In genomic region chr2:70070557-70071268, GRCh38 we compare ENCODE assay signal across 1 cellular context.
A peak's percentile ranks its signal among the peaks of the same experiment; 100 is the strongest.
TF ChIP-seq lines count a peak whose summit lies in the region.

No MANE protein-coding gene starts in this region.

TF ChIP-seq in K562, 482 proteins besides CTCF, POLR2A, EP300 and RAD21 (continued from another document):
- no peak for TF ChIP-seq MBD1 (CRISPR knock-in tag; IDR thresholded peaks at IDR 0.05)
- TF ChIP-seq, protein P1, sequence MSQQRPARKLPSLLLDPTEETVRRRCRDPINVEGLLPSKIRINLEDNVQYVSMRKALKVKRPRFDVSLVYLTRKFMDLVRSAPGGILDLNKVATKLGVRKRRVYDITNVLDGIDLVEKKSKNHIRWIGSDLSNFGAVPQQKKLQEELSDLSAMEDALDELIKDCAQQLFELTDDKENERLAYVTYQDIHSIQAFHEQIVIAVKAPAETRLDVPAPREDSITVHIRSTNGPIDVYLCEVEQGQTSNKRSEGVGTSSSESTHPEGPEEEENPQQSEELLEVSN (IDR thresholded peaks at IDR 0.05; ENCODE audit: borderline replicate concordance in 1 of 2, extremely low read depth in 1 of 2, insufficient read depth in 1 of 2, insufficient read length in 1 of 2, low read depth in 1 of 2, low read length in 1 of 2, poor library complexity in 1 of 2, severe bottlenecking in 1 of 2), result peak; percentile 38 to 45
- peak; percentile 31; the same call in 1 of the 2 replicates for TF ChIP-seq BACH1 (tag; IDR thresholded peaks at IDR 0.05)
- TF ChIP-seq ZC3H11A (IDR thresholded peaks at IDR 0.05; ENCODE audit: low read depth, low read length), result peak; percentile 79; the same call in 1 of the 2 replicates
- 0 out of 2 replicates have a peak, but pooled peaks have one; percentile 34 for TF ChIP-seq HDAC2 (IDR thresholded peaks at IDR 0.05)
- TF ChIP-seq MYC (IDR thresholded peaks at IDR 0.05; ENCODE audit: low read depth, low read length), result no peak
- TF ChIP-seq MYC (CRISPR knock-in tag; IDR thresholded peaks at IDR 0.05; ENCODE audit: borderline replicate concordance, low read depth), result no peak
- TF ChIP-seq GTF2E2 (tag; IDR thresholded peaks at IDR 0.05), result 0 out of 2 replicates have a peak, but pooled peaks have one; percentile 53
- no peak for TF ChIP-seq ILK (tag; IDR thresholded peaks at IDR 0.05; ENCODE audit: borderline replicate concordance, low read depth)
- TF ChIP-seq PYGO2 (tag; IDR thresholded peaks at IDR 0.05), result peak; percentile 55; the same call in 1 of the 2 replicates
- TF ChIP-seq, protein P2, sequence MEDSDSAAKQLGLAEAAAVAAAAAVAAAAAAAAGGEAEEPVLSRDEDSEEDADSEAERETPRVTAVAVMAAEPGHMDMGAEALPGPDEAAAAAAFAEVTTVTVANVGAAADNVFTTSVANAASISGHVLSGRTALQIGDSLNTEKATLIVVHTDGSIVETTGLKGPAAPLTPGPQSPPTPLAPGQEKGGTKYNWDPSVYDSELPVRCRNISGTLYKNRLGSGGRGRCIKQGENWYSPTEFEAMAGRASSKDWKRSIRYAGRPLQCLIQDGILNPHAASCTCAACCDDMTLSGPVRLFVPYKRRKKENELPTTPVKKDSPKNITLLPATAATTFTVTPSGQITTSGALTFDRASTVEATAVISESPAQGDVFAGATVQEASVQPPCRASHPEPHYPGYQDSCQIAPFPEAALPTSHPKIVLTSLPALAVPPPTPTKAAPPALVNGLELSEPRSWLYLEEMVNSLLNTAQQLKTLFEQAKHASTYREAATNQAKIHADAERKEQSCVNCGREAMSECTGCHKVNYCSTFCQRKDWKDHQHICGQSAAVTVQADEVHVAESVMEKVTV (CRISPR knock-in tag; IDR thresholded peaks at IDR 0.05), result peak; percentile 81
- peak; percentile 19; the same call in 1 of the 2 replicates for TF ChIP-seq MTA3 (IDR thresholded peaks at IDR 0.05; ENCODE audit: borderline replicate concordance)
- peak; percentile 29; the same call in 1 of the 2 replicates for TF ChIP-seq CTBP1 (IDR thresholded peaks at IDR 0.05; ENCODE audit: borderline replicate concordance)
- TF ChIP-seq ZFP91 (CRISPR knock-in tag; IDR thresholded peaks at IDR 0.05), result no peak
- TF ChIP-seq MLLT1 (IDR thresholded peaks at IDR 0.05), result peak in 1 of 2 experiments; percentile 56; a peak in 1 of 4 replicates
- 0 out of 2 replicates have a peak, but pooled peaks have one; percentile 25 for TF ChIP-seq ZBTB17 (CRISPR knock-in tag; IDR thresholded peaks at IDR 0.05)
- TF ChIP-seq RCOR1 (IDR thresholded peaks at IDR 0.05; ENCODE audit: borderline replicate concordance in 1 of 2, low read depth in 2 of 2, low read length in 2 of 2), result peak in 1 of 2 experiments; percentile 51; a peak in 1 of 4 replicates
- TF ChIP-seq XRCC5 (IDR thresholded peaks at IDR 0.05; ENCODE audit: low read depth, low read length), result 0 out of 2 replicates have a peak, but pooled peaks have one; percentile 38
- TF ChIP-seq KLF1 (tag; IDR thresholded peaks at IDR 0.05), result no peak
- TF ChIP-seq, protein P3, sequence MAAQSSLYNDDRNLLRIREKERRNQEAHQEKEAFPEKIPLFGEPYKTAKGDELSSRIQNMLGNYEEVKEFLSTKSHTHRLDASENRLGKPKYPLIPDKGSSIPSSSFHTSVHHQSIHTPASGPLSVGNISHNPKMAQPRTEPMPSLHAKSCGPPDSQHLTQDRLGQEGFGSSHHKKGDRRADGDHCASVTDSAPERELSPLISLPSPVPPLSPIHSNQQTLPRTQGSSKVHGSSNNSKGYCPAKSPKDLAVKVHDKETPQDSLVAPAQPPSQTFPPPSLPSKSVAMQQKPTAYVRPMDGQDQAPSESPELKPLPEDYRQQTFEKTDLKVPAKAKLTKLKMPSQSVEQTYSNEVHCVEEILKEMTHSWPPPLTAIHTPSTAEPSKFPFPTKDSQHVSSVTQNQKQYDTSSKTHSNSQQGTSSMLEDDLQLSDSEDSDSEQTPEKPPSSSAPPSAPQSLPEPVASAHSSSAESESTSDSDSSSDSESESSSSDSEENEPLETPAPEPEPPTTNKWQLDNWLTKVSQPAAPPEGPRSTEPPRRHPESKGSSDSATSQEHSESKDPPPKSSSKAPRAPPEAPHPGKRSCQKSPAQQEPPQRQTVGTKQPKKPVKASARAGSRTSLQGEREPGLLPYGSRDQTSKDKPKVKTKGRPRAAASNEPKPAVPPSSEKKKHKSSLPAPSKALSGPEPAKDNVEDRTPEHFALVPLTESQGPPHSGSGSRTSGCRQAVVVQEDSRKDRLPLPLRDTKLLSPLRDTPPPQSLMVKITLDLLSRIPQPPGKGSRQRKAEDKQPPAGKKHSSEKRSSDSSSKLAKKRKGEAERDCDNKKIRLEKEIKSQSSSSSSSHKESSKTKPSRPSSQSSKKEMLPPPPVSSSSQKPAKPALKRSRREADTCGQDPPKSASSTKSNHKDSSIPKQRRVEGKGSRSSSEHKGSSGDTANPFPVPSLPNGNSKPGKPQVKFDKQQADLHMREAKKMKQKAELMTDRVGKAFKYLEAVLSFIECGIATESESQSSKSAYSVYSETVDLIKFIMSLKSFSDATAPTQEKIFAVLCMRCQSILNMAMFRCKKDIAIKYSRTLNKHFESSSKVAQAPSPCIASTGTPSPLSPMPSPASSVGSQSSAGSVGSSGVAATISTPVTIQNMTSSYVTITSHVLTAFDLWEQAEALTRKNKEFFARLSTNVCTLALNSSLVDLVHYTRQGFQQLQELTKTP (IDR thresholded peaks at IDR 0.05; ENCODE audit: low read depth in 1 of 2, partially characterized antibody in 2 of 2), result no peak
- TF ChIP-seq BHLHE40 (IDR thresholded peaks at IDR 0.05; ENCODE audit: low read length), result peak; percentile 48; the same call in 1 of the 2 replicates
- TF ChIP-seq ATF1 (CRISPR knock-in tag; IDR thresholded peaks at IDR 0.05), result no peak
- peak; percentile 44; the same call in 1 of the 2 replicates for TF ChIP-seq ATF1 (tag; IDR thresholded peaks at IDR 0.05)
- TF ChIP-seq, protein P4, sequence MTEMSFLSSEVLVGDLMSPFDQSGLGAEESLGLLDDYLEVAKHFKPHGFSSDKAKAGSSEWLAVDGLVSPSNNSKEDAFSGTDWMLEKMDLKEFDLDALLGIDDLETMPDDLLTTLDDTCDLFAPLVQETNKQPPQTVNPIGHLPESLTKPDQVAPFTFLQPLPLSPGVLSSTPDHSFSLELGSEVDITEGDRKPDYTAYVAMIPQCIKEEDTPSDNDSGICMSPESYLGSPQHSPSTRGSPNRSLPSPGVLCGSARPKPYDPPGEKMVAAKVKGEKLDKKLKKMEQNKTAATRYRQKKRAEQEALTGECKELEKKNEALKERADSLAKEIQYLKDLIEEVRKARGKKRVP (CRISPR knock-in tag; IDR thresholded peaks at IDR 0.05), result peak; percentile 28; the same call in 1 of the 2 replicates
- TF ChIP-seq, protein P5, sequence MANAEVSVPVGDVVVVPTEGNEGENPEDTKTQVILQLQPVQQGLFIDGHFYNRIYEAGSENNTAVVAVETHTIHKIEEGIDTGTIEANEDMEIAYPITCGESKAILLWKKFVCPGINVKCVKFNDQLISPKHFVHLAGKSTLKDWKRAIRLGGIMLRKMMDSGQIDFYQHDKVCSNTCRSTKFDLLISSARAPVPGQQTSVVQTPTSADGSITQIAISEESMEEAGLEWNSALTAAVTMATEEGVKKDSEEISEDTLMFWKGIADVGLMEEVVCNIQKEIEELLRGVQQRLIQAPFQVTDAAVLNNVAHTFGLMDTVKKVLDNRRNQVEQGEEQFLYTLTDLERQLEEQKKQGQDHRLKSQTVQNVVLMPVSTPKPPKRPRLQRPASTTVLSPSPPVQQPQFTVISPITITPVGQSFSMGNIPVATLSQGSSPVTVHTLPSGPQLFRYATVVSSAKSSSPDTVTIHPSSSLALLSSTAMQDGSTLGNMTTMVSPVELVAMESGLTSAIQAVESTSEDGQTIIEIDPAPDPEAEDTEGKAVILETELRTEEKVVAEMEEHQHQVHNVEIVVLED (CRISPR knock-in tag; IDR thresholded peaks at IDR 0.05), result 0 out of 2 replicates have a peak, but pooled peaks have one; percentile 10
- TF ChIP-seq FOXK2 (conservative IDR thresholded peaks at IDR 0.05 in 1 of 2, IDR thresholded peaks at IDR 0.05 in 1 of 2; ENCODE audit: low read depth in 2 of 2), result peak; percentile 51 to 69; a peak in 3 of 4 replicates
- 0 out of 2 replicates have a peak, but pooled peaks have one; percentile 41 for TF ChIP-seq HMBOX1 (IDR thresholded peaks at IDR 0.05)
- peak; percentile 26 for TF ChIP-seq TAF1 (IDR thresholded peaks at IDR 0.05; ENCODE audit: control insufficient read depth, extremely low read depth, insufficient read depth, low read length, severe bottlenecking)
- 0 out of 2 replicates have a peak, but pooled peaks have one; percentile 6 for TF ChIP-seq ETV1 (tag; conservative IDR thresholded peaks at IDR 0.05; ENCODE audit: low read depth)
- peak; percentile 37; the same call in 1 of the 2 replicates for TF ChIP-seq CXXC5 (CRISPR knock-in tag; IDR thresholded peaks at IDR 0.05)
- TF ChIP-seq KLF6 (CRISPR knock-in tag; IDR thresholded peaks at IDR 0.05; ENCODE audit: borderline replicate concordance), result peak; percentile 56; the same call in 1 of the 2 replicates
